In genomic region chr17:17739388-17740066, GRCh38 we compare ENCODE assay signal across 8 cellular contexts. TPM values are rescaled to one million over a fixed set of nuclear protein-coding genes. Genes with fewer than 3 reads are reported as not detected.
A peak's percentile ranks its signal among the peaks of the same experiment; 100 is the strongest.
DNase-seq lines count a peak whose midpoint lies in the region; ATAC-seq and TF ChIP-seq lines count a peak whose summit lies in the region.

No MANE protein-coding gene starts in this region.

- H3K4me3 Mint-ChIP-seq in neural progenitor cell = peak overlapping the region; percentile 14
- H3K4me3 Mint-ChIP-seq in activated CD4-positive, alpha-beta T cell treated with anti-CD3 and anti-CD28 coated beads, Interleukin-2, amount 10 ng/mL, durations not matched to agents 24 days and 14 days = no peak overlapping the region
- H3K4me3 Mint-ChIP-seq in T-helper 17 cell = no peak overlapping the region

- H3K36me3 ChIP-seq in NT2/D1 (ENCODE audit: insufficient read depth, insufficient read length, low read length) (no peaks in the 10 kb centered on the region), neural progenitor cell (no peaks in the 10 kb centered on the region)

- H4K20me1 ChIP-seq in neural progenitor cell (ENCODE audit: low read depth) = peaks cover 99% of the 10 kb centered on the region

- H3K9me3 ChIP-seq in NT2/D1 (ENCODE audit: insufficient read depth, low read length) (no peaks in the 10 kb centered on the region), neural progenitor cell (ENCODE audit: low read depth) (no peaks in the 10 kb centered on the region), T-helper 17 cell (ENCODE audit: control insufficient read depth, low read length, poor library complexity, severe bottlenecking) (no peaks in the 10 kb centered on the region)

- H3K27me3 ChIP-seq in NT2/D1 (ENCODE audit: insufficient read depth, insufficient read length) (peaks cover 4% of the 10 kb centered on the region), neural progenitor cell (peaks cover 11% of the 10 kb centered on the region)

- peak overlapping the region; percentile 92 for H3K27ac Mint-ChIP-seq in neural progenitor cell
- H3K27ac Mint-ChIP-seq in activated CD4-positive, alpha-beta T cell treated with anti-CD3 and anti-CD28 coated beads, Interleukin-2, amount 10 ng/mL, durations not matched to agents 24 days and 14 days = no peak overlapping the region
- H3K27ac Mint-ChIP-seq in T-helper 17 cell = no peak overlapping the region

- ATAC-seq in GM21526 (IDR thresholded peaks at IDR 0.05; ENCODE audit: low FRiP score, unreplicated experiment) (no peak), T-helper 17 cell (no peak), GM21737 (IDR thresholded peaks at IDR 0.05; ENCODE audit: unreplicated experiment) (no peak)

- peaks cover 32% of the 10 kb centered on the region for H3F3A ChIP-seq in neural progenitor cell (ENCODE audit: low read depth)

- peaks cover 6% of the 10 kb centered on the region for H3K27me3 Mint-ChIP-seq in neural progenitor cell (ENCODE audit: insufficient read depth, low read depth)
- no peaks in the 10 kb centered on the region for H3K27me3 Mint-ChIP-seq in activated CD4-positive, alpha-beta T cell treated with anti-CD3 and anti-CD28 coated beads, Interleukin-2, amount 10 ng/mL, durations not matched to agents 24 days and 14 days
- no peaks in the 10 kb centered on the region for H3K27me3 Mint-ChIP-seq in T-helper 17 cell

- H3K4me2 ChIP-seq in neural progenitor cell = peak overlapping the region; percentile 78

- H3K27ac ChIP-seq in neural progenitor cell = no peak overlapping the region

- H3K4me1 ChIP-seq in NT2/D1 (ENCODE audit: insufficient read depth, insufficient read length) = peaks cover 32% of the 10 kb centered on the region
- peaks cover 43% of the 10 kb centered on the region for H3K4me1 ChIP-seq in neural progenitor cell

- no peaks in the 10 kb centered on the region for H3K9me3 Mint-ChIP-seq in neural progenitor cell
- H3K9me3 Mint-ChIP-seq in activated CD4-positive, alpha-beta T cell treated with anti-CD3 and anti-CD28 coated beads, Interleukin-2, amount 10 ng/mL, durations not matched to agents 24 days and 14 days = no peaks in the 10 kb centered on the region

- H3K4me1 Mint-ChIP-seq in neural progenitor cell (peaks cover 65% of the 10 kb centered on the region), T-helper 17 cell (peaks cover 23% of the 10 kb centered on the region)
- peaks cover 23% of the 10 kb centered on the region for H3K4me1 Mint-ChIP-seq in activated CD4-positive, alpha-beta T cell treated with anti-CD3 and anti-CD28 coated beads, Interleukin-2, amount 10 ng/mL, durations not matched to agents 24 days and 14 days

- intact Hi-C loops in activated CD4-positive, alpha-beta T cell treated with anti-CD3 and anti-CD28 coated beads, Interleukin-2, amount 10 ng/mL, durations not matched to agents 24 days and 14 days (cut with micrococcal nuclease) = no loop called here

- TF ChIP-seq CTCF in AG10803 (conservative IDR thresholded peaks at IDR 0.05; ENCODE audit: low read length) = no peak
- TF ChIP-seq CTCF in neural progenitor cell (IDR thresholded peaks at IDR 0.05) = no peak

- H3K9ac ChIP-seq in NT2/D1 (ENCODE audit: insufficient read length, low read depth) (peak overlapping the region; percentile 42), neural progenitor cell (no peak overlapping the region)

- no peak overlapping the region for H2AFZ ChIP-seq in neural progenitor cell (replicated peaks)

- H3K36me3 Mint-ChIP-seq in neural progenitor cell (peaks cover 6% of the 10 kb centered on the region), T-helper 17 cell (ENCODE audit: low read depth) (no peaks in the 10 kb centered on the region)
- H3K36me3 Mint-ChIP-seq in activated CD4-positive, alpha-beta T cell treated with anti-CD3 and anti-CD28 coated beads, Interleukin-2, amount 10 ng/mL, durations not matched to agents 24 days and 14 days (ENCODE audit: low read depth) = no peaks in the 10 kb centered on the region

- peaks cover 11% of the 10 kb centered on the region for H3K79me2 ChIP-seq in neural progenitor cell (ENCODE audit: low read depth)

- H3K4me3 ChIP-seq in AG10803 (ENCODE audit: low read length) (no peak overlapping the region), NT2/D1 (ENCODE audit: insufficient read length, low read depth) (no peak overlapping the region), neural progenitor cell (no peak overlapping the region)

- DNase-seq in AG10803 (ENCODE audit: low read depth) (peak; percentile 71), NT2/D1 (ENCODE audit: low read depth, low spot score) (no peak), fibroblast of peridontal ligament (ENCODE audit: extremely low read depth) (peak; percentile 62), neural progenitor cell (ENCODE audit: low spot score) (peak; percentile 48), T-helper 17 cell (no peak)
- DNase-seq in activated CD4-positive, alpha-beta T cell treated with anti-CD3 and anti-CD28 coated beads, Interleukin-2, amount 10 ng/mL, durations not matched to agents 24 days and 14 days = no peak

RNA-seq across cellular contexts. Expression of gene RAI1, which starts 58.3 kb away (rescaled TPM):
- 18.0 and 27.4 TPM in 2 replicates for total RNA-seq in neural progenitor cell (ENCODE audit: low replicate concordance)
- 30.1 and 34.5 TPM in 2 replicates for total RNA-seq in activated CD4-positive, alpha-beta T cell treated with anti-CD3 and anti-CD28 coated beads, Interleukin-2, amount 10 ng/mL, durations not matched to agents 24 days and 14 days
- total RNA-seq in T-helper 17 cell = 10 to 100 TPM; 18.4 to 18.6 TPM

Comparison
In these comparisons a context has a peak if more than half of its experiments do, and no peak if none do; other contexts are left out.
1. DNase-seq: peak in AG10803 (single experiment), fibroblast of peridontal ligament (single experiment) and neural progenitor cell (single experiment); none in NT2/D1 (single experiment), activated CD4-positive, alpha-beta T cell treated with anti-CD3 and anti-CD28 coated beads, Interleukin-2, amount 10 ng/mL, durations not matched to agents 24 days and 14 days (single experiment) and T-helper 17 cell (0 of 3).